1 cellular context compared by ENCODE assay signal in the genomic region with DNA sequence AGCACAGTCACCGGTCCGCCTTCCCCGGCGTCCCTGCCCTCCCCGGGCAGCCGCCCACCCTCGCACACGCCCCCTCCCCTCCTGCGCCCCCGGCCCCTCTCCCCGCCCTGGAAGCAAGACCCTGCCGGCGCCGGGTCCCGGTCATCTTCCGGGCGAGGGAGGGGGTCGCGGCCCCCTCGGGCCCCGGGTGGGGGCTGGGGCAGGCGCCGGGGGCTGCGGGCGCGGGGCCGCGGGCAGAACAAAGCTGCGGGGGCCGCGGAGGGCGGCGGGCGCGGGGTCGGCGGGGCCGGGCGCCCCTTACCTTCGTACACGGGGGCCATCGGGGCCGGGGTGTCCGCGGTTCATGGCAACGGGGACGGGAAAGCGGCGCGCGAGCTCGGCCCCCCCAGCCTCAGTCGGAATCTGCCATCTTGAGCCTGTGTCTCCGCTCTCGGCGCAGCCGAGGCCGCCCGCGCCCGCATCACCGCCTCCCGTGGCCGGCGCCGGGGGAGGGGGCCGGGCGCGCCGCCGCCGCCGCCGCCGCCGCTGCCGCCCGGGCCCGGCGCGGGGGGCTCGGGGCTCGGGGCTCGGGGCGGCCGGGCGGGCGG.
TF ChIP-seq lines count a peak whose summit lies in the region.

No MANE protein-coding gene starts in this region.

TF ChIP-seq in HepG2, 621 proteins besides CTCF, POLR2A, EP300 and RAD21 (continued from another document):
- TF ChIP-seq ETV5 (CRISPR knock-in tag; IDR thresholded peaks at IDR 0.05; ENCODE audit: borderline replicate concordance) (no peak), ZNF317 (CRISPR knock-in tag; IDR thresholded peaks at IDR 0.05) (no peak)
- TF ChIP-seq, protein P1, sequence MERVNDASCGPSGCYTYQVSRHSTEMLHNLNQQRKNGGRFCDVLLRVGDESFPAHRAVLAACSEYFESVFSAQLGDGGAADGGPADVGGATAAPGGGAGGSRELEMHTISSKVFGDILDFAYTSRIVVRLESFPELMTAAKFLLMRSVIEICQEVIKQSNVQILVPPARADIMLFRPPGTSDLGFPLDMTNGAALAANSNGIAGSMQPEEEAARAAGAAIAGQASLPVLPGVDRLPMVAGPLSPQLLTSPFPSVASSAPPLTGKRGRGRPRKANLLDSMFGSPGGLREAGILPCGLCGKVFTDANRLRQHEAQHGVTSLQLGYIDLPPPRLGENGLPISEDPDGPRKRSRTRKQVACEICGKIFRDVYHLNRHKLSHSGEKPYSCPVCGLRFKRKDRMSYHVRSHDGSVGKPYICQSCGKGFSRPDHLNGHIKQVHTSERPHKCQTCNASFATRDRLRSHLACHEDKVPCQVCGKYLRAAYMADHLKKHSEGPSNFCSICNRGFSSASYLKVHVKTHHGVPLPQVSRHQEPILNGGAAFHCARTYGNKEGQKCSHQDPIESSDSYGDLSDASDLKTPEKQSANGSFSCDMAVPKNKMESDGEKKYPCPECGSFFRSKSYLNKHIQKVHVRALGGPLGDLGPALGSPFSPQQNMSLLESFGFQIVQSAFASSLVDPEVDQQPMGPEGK (CRISPR knock-in tag; IDR thresholded peaks at IDR 0.05), result peak; percentile 37; the same call in 1 of the 2 replicates
- TF ChIP-seq, protein P2, sequence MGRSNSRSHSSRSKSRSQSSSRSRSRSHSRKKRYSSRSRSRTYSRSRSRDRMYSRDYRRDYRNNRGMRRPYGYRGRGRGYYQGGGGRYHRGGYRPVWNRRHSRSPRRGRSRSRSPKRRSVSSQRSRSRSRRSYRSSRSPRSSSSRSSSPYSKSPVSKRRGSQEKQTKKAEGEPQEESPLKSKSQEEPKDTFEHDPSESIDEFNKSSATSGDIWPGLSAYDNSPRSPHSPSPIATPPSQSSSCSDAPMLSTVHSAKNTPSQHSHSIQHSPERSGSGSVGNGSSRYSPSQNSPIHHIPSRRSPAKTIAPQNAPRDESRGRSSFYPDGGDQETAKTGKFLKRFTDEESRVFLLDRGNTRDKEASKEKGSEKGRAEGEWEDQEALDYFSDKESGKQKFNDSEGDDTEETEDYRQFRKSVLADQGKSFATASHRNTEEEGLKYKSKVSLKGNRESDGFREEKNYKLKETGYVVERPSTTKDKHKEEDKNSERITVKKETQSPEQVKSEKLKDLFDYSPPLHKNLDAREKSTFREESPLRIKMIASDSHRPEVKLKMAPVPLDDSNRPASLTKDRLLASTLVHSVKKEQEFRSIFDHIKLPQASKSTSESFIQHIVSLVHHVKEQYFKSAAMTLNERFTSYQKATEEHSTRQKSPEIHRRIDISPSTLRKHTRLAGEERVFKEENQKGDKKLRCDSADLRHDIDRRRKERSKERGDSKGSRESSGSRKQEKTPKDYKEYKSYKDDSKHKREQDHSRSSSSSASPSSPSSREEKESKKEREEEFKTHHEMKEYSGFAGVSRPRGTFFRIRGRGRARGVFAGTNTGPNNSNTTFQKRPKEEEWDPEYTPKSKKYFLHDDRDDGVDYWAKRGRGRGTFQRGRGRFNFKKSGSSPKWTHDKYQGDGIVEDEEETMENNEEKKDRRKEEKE (IDR thresholded peaks at IDR 0.05), result no peak
